In the genomic region with DNA sequence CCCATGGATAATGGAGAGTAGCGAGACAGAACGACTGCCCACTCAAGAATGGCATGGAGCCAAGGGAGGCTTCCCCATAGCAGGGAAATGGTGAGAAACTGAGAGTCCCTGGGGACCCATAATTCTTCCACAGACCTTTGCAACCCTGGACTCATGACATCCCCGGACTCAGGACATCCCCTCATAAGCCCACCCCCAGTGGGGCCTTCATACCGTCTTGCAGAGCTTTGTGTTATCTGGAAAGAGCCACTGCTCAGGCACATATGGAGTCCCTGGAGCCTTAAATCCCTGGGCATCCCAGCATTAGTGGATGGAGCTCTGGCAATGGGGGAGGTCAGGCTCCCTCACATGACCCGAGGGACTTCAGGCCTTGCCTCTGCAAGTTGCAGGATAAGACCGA, we compare ENCODE assay signal across 27 cellular contexts.
"Had no signal": no experiment of that assay in that cellular context is flagged by ENCODE, and none has a peak within 500 bp of the region (broad histone marks: within the 10 kb centered on the region; RNA-seq: fewer than 3 reads in every experiment).

No MANE protein-coding gene starts in this region.

- H3K27ac ChIP-seq: stomach, suprapubic skin, testis, thoracic aorta, thyroid gland, tibial artery, tibial nerve, transverse colon, upper lobe of left lung, uterus, vagina had no signal

- H3K27me3 ChIP-seq: stomach, suprapubic skin, testis, thyroid gland, tibial artery, tibial nerve, transverse colon, upper lobe of left lung, uterus, vagina had no signal

- H3K36me3 ChIP-seq: stomach, suprapubic skin, thoracic aorta, thyroid gland, tibial artery, tibial nerve, transverse colon, upper lobe of left lung, uterus, vagina had no signal

- ATAC-seq: stimulated activated memory B cell treated with anti-CD40 and anti-IgM and Interleukin-4, amounts not matched to agents 10 μg/mL and 1 μg/mL and 100 μg/mL, for 72 hours; stimulated activated naive B cell treated with anti-CD40 and anti-IgM and Interleukin-4, amounts not matched to agents 10 μg/mL and 1 μg/mL and 100 μg/mL, for 72 hours; stimulated activated naive CD8-positive, alpha-beta T cell treated with anti-CD3 and anti-CD28 coated beads, Interleukin-15, amount 100 ng/mL, for 72 hours; stimulated activated naive CD8-positive, alpha-beta T cell treated with anti-CD3 and anti-CD28 coated beads, Interleukin-15, Interleukin-2, amounts not matched to agents 100 U/mL and 50 U/mL, for 24 hours had no signal

- H3K36me3 Mint-ChIP-seq: stimulated activated effector memory CD8-positive, alpha-beta T cell treated with anti-CD3 and anti-CD28 coated beads, Interleukin-12 subunit alpha, Interleukin-12 subunit beta, amount 100 ng/mL, for 72 hours; stimulated activated memory B cell treated with anti-CD40 and anti-IgM and Interleukin-4, amounts not matched to agents 10 μg/mL and 1 μg/mL and 100 μg/mL, for 72 hours; stimulated activated naive B cell treated with anti-CD40 and anti-IgM and Interleukin-4, amounts not matched to agents 10 μg/mL and 1 μg/mL and 100 μg/mL, for 72 hours; type B pancreatic cell had no signal

- H3K4me3 Mint-ChIP-seq: stimulated activated effector memory CD8-positive, alpha-beta T cell treated with anti-CD3 and anti-CD28 coated beads, Interleukin-12 subunit alpha, Interleukin-12 subunit beta, amount 100 ng/mL, for 72 hours; stimulated activated memory B cell treated with anti-CD40 and anti-IgM and Interleukin-4, amounts not matched to agents 10 μg/mL and 1 μg/mL and 100 μg/mL, for 72 hours; stimulated activated naive B cell treated with anti-CD40 and anti-IgM and Interleukin-4, amounts not matched to agents 10 μg/mL and 1 μg/mL and 100 μg/mL, for 72 hours; stimulated activated naive CD8-positive, alpha-beta T cell treated with anti-CD3 and anti-CD28 coated beads, Interleukin-15, amount 100 ng/mL, for 72 hours; stimulated activated naive CD8-positive, alpha-beta T cell treated with anti-CD3 and anti-CD28 coated beads, Interleukin-15, Interleukin-2, amounts not matched to agents 100 ng/mL and 50 ng/mL, for 24 hours; type B pancreatic cell had no signal

- H3K27ac Mint-ChIP-seq: stimulated activated effector memory CD8-positive, alpha-beta T cell treated with anti-CD3 and anti-CD28 coated beads, Interleukin-12 subunit alpha, Interleukin-12 subunit beta, amount 100 ng/mL, for 72 hours; stimulated activated memory B cell treated with anti-CD40 and anti-IgM and Interleukin-4, amounts not matched to agents 10 μg/mL and 1 μg/mL and 100 μg/mL, for 72 hours; stimulated activated naive B cell treated with anti-CD40 and anti-IgM and Interleukin-4, amounts not matched to agents 10 μg/mL and 1 μg/mL and 100 μg/mL, for 72 hours; stimulated activated naive CD8-positive, alpha-beta T cell treated with anti-CD3 and anti-CD28 coated beads, Interleukin-15, amount 100 ng/mL, for 72 hours; stimulated activated naive CD8-positive, alpha-beta T cell treated with anti-CD3 and anti-CD28 coated beads, Interleukin-15, Interleukin-2, amounts not matched to agents 100 ng/mL and 50 ng/mL, for 24 hours; type B pancreatic cell had no signal

- H3K4me1 Mint-ChIP-seq: stimulated activated effector memory CD8-positive, alpha-beta T cell treated with anti-CD3 and anti-CD28 coated beads, Interleukin-12 subunit alpha, Interleukin-12 subunit beta, amount 100 ng/mL, for 72 hours; stimulated activated memory B cell treated with anti-CD40 and anti-IgM and Interleukin-4, amounts not matched to agents 10 μg/mL and 1 μg/mL and 100 μg/mL, for 72 hours; stimulated activated naive B cell treated with anti-CD40 and anti-IgM and Interleukin-4, amounts not matched to agents 10 μg/mL and 1 μg/mL and 100 μg/mL, for 72 hours; stimulated activated naive CD8-positive, alpha-beta T cell treated with anti-CD3 and anti-CD28 coated beads, Interleukin-15, amount 100 ng/mL, for 72 hours had no signal

- DNase-seq: stimulated activated CD4-positive, alpha-beta T cell treated with anti-CD3 and anti-CD28 coated beads, Interleukin-2, amount 100 ng/mL, for 48 hours; stimulated activated CD4-positive, alpha-beta T cell treated with anti-CD3 and anti-CD28 coated beads, Interleukin-4, amount 100 ng/mL, for 1 hour; stimulated activated CD4-positive, alpha-beta T cell treated with anti-CD3 and anti-CD28 coated beads, Interleukin-4, amount 100 ng/mL, for 24 hours; stimulated activated CD4-positive, alpha-beta T cell treated with anti-CD3 and anti-CD28 coated beads, Interleukin-4, amount 100 ng/mL, for 4 hours; stimulated activated CD8-positive, alpha-beta memory T cell treated with anti-CD3 and anti-CD28 coated beads, Interleukin-4, amount 100 ng/mL, for 48 hours; stimulated activated naive B cell treated with anti-CD40 and anti-IgM and Interleukin-4, amounts not matched to agents 10 μg/mL and 1 μg/mL and 100 μg/mL, for 72 hours; stimulated activated naive CD4-positive, alpha-beta T cell; stimulated activated naive CD4-positive, alpha-beta T cell treated with Interleukin-2 at 50 U/mL for 16 hours; stimulated activated naive CD8-positive, alpha-beta T cell treated with anti-CD3 and anti-CD28 coated beads, Interleukin-15, amount 100 ng/mL, for 72 hours; stimulated activated naive CD8-positive, alpha-beta T cell treated with anti-CD3 and anti-CD28 coated beads, Interleukin-15, Interleukin-2, amounts not matched to agents 100 U/mL and 50 U/mL, for 24 hours; stomach; substantia nigra; testis; thyroid gland; tibial artery; transverse colon; trophoblast cell; upper lobe of left lung; uterus had no signal

- H3K4me1 ChIP-seq: stomach, suprapubic skin, testis, thyroid gland, tibial artery, tibial nerve, transverse colon, upper lobe of left lung, uterus, vagina had no signal

- H3K4me3 ChIP-seq: stomach, suprapubic skin, testis, thoracic aorta, thyroid gland, tibial artery, tibial nerve, transverse colon, upper lobe of left lung, uterus, vagina had no signal

- H3K9me3 ChIP-seq: testis, thyroid gland, uterus, vagina had no signal

- H3K9me3 Mint-ChIP-seq: type B pancreatic cell had no signal

- H3K27me3 Mint-ChIP-seq: stimulated activated memory B cell treated with anti-CD40 and anti-IgM and Interleukin-4, amounts not matched to agents 10 μg/mL and 1 μg/mL and 100 μg/mL, for 72 hours; stimulated activated naive B cell treated with anti-CD40 and anti-IgM and Interleukin-4, amounts not matched to agents 10 μg/mL and 1 μg/mL and 100 μg/mL, for 72 hours; stimulated activated naive CD8-positive, alpha-beta T cell treated with anti-CD3 and anti-CD28 coated beads, Interleukin-15, amount 100 ng/mL, for 72 hours; stimulated activated naive CD8-positive, alpha-beta T cell treated with anti-CD3 and anti-CD28 coated beads, Interleukin-15, Interleukin-2, amounts not matched to agents 100 ng/mL and 50 ng/mL, for 24 hours; type B pancreatic cell had no signal
